In the genomic region with DNA sequence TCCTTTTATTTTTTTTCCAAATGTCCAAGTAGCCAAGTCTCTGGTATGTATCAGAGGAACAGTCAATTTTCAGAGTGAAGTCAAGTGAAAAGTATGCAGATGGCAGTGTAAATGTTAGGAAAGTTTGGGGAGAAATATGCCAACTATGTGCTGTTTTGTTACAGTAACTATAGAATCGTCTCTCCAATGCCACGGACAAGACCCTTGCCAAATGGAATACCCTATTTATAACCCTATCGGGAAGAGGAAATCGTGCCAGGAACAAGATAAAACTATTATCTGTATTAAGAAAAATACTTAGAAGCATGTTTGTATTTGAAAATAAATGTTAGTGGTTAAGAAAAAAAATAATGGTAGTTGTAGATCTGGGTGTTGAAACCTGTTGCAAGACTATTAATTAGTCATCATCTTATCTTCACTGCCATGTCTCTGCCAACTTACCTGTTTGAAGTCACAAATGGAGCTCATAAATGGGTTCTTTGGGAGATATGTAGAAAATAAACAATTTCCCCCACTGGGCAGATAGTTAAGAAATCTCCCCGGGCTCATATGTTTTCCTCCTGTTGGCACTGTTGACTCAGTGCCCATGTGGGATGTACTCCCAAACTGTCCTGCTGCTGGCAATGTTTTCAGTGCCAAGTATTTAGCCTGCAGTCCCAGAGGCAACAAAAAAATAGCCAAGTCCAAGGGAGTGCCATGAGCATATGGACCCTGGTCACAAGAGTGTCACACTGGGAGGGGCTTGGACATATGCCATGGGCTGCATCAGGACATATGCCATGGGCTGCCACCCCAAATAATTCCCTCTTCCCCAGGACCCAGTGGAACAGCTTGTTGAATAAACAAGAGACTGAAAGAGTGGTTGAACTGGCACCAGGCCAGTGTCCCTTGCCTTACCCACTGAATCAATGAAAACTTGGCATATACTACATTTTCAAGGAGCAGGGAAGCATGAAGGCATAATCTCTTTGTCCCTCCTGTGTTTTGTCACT, we compare ENCODE assay signal across 8 cellular contexts.
DNase-seq lines count a peak whose midpoint lies in the region; ATAC-seq, FAIRE-seq and TF ChIP-seq lines count a peak whose summit lies in the region.

No MANE protein-coding gene starts in this region.

- H3K4me3 ChIP-seq in stomach (no peak overlapping the region), H7 (ENCODE audit: insufficient read depth, low read depth, low read length) (no peak overlapping the region)

- H3K36me3 ChIP-seq in stomach (no peaks in the 10 kb centered on the region), H7 (replicated peaks; ENCODE audit: control insufficient read depth, insufficient read depth, low read length) (no peaks in the 10 kb centered on the region)

- H3K9me3 ChIP-seq in stomach, result no peaks in the 10 kb centered on the region

- peak; percentile 19 for DNase-seq in H54 (ENCODE audit: insufficient read length, low spot score)
- DNase-seq in RPMI7951 (ENCODE audit: low read depth), result peak; percentile 84
- peak; percentile 31 for DNase-seq in globus pallidus (ENCODE audit: low spot score)
- peak; percentile 84 for DNase-seq in stomach
- DNase-seq in posterior vena cava (ENCODE audit: low spot score), result no peak
- no peak for DNase-seq in H7

- no peaks in the 10 kb centered on the region for H3K27me3 ChIP-seq in stomach
- no peaks in the 10 kb centered on the region for H3K27me3 ChIP-seq in H7 (ENCODE audit: control insufficient read depth, insufficient read depth, low read length)

- peak; percentile 91 for FAIRE-seq in H54 (lab: Jason Lieb, UNC)

- H3K4me1 ChIP-seq in stomach, result peaks cover 11 to 18% (median 13%) of the 10 kb centered on the region in 4 donors

- ATAC-seq in GM19463 (IDR thresholded peaks at IDR 0.05; ENCODE audit: unreplicated experiment) (no peak), GM21529 (IDR thresholded peaks at IDR 0.05; ENCODE audit: unreplicated experiment) (no peak)

- H3K27ac ChIP-seq in stomach, result peak overlapping the region in 4 of 5 donors; percentile 17 to 74 (median 38)

- WGBS in stomach, 5 donors, result 20 to 28% (median 23%) methylated on average over 5 of the region's 5 CpGs

- no peak for TF ChIP-seq EP300 in stomach (IDR thresholded peaks at IDR 0.05)

- TF ChIP-seq CTCF in stomach (IDR thresholded peaks at IDR 0.05), result no peak

- intact Hi-C loops in stomach (cut with DNase I; ENCODE audit: low total_unique reads) (no loop called here), posterior vena cava (cut with DNase I) (no loop called here)

- no peak for TF ChIP-seq POLR2A in H54 (IDR thresholded peaks at IDR 0.05; ENCODE audit: low read depth, low read length)
- TF ChIP-seq POLR2A in stomach (IDR thresholded peaks at IDR 0.05), result no peak

Comparison
In these comparisons a context has a peak if more than half of its experiments do, and no peak if none do; other contexts are left out.
1. DNase-seq: peak in H54 (single experiment), RPMI7951 (single experiment), globus pallidus (single experiment) and stomach (single experiment); none in posterior vena cava (single experiment) and H7 (single experiment).